1 cellular context compared by ENCODE assay signal in the genomic region with DNA sequence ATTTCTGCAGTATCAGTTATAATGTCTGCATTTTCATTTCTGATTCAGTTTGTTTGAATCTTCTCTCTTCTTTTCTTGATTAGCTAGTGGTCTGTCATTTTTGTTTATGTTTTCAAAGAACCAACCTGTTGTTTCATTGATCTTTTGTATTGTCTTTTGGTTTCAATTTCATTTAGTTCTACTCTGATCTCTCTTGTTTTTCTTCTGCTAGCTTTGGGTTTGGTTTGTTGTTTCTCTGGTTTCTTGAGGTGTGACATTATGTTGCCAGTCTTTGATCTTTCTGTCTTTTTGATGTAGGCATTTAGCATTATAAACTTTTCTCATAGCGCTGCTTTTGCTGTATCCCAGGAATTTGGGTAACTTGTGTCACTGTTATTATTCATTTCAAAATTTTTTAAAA.
TF ChIP-seq lines count a peak whose summit lies in the region.

No MANE protein-coding gene starts in this region.

TF ChIP-seq in SK-N-SH, 30 proteins besides CTCF, POLR2A, EP300 and RAD21 (continued from another document):
- TF ChIP-seq, protein P1, sequence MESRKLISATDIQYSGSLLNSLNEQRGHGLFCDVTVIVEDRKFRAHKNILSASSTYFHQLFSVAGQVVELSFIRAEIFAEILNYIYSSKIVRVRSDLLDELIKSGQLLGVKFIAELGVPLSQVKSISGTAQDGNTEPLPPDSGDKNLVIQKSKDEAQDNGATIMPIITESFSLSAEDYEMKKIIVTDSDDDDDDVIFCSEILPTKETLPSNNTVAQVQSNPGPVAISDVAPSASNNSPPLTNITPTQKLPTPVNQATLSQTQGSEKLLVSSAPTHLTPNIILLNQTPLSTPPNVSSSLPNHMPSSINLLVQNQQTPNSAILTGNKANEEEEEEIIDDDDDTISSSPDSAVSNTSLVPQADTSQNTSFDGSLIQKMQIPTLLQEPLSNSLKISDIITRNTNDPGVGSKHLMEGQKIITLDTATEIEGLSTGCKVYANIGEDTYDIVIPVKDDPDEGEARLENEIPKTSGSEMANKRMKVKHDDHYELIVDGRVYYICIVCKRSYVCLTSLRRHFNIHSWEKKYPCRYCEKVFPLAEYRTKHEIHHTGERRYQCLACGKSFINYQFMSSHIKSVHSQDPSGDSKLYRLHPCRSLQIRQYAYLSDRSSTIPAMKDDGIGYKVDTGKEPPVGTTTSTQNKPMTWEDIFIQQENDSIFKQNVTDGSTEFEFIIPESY (IDR thresholded peaks at IDR 0.05; ENCODE audit: borderline replicate concordance, low read depth): no peak
- no peak for TF ChIP-seq FOXJ3 (CRISPR knock-in tag; IDR thresholded peaks at IDR 0.05)
- TF ChIP-seq GABPA (IDR thresholded peaks at IDR 0.05; ENCODE audit: low read depth): no peak
- no peak for TF ChIP-seq SIN3A (IDR thresholded peaks at IDR 0.05; ENCODE audit: borderline replicate concordance, low read depth, low read length)
- TF ChIP-seq FOSL2 (IDR thresholded peaks at IDR 0.05; ENCODE audit: borderline replicate concordance, low read depth): no peak
- TF ChIP-seq MXI1 (IDR thresholded peaks at IDR 0.05; ENCODE audit: low read depth, low read length): no peak
- TF ChIP-seq EZH2phosphoT487 (IDR thresholded peaks at IDR 0.05; ENCODE audit: borderline replicate concordance, low read depth): no peak
TF ChIP-seq in SK-N-SH: peak in this region for 0.
